ENCODE assay signal across 8 cellular contexts in the genomic region with DNA sequence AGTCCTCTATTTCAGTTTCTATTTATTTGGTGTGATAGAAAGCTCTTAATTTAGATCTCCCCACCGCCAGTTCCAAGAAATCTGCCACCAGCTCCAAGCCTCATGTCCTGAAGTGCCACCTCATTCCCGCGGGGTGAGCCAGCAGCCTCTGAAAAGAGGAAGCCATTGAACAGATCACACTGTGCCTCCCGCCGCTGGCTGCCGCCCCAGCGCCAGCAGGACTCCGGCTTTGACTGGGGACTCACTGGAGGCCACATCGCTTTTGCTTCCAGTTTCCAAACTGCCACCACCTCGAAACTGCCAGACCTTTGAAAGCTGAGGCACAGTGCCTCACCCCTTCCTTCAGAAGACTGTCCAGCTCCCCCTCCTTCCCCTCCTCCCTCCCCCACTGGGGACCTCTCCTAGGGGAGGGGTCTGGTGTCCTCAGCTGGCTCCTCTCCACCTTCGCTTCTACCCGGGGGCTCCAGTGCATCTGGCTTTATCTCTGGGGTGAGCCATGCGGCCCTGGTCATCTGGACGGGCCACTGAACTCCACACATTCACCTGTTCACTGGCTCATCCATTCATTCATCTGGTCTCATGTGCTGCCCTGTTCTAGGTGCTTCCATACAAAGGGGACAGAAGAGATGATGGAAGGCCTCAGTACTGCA. TPM values are rescaled to one million over a fixed set of nuclear protein-coding genes. Genes with fewer than 3 reads are reported as not detected.
DNase-seq lines count a peak whose midpoint lies in the region; ATAC-seq and TF ChIP-seq lines count a peak whose summit lies in the region.

No MANE protein-coding gene starts in this region.

- 41 to 45% methylated on average over 14 of the region's 14 CpGs for WGBS in lower leg skin, 2 donors
- 49 to 51% methylated on average over 13 to 14 of the region's 14 CpGs for WGBS in testis, 2 donors

- H3K27ac ChIP-seq in angular gyrus (ENCODE audit: low read depth, low read length) (peak overlapping the region; percentile 34), testis (no peak overlapping the region)

- intact Hi-C loops in lower leg skin (cut with DNase I; ENCODE audit: low total_unique reads) (no loop called here), testis (cut with DNase I; ENCODE audit: low total_unique reads) (no loop called here)

- TF ChIP-seq POLR2A in lower leg skin (IDR thresholded peaks at IDR 0.05) (no peak), testis (IDR thresholded peaks at IDR 0.05) (no peak)

- H3K36me3 ChIP-seq in testis (ENCODE audit: low read depth, missing control alignments): no peaks in the 10 kb centered on the region

- H3K27me3 ChIP-seq in testis: no peaks in the 10 kb centered on the region

- H3K4me3 ChIP-seq in lower leg skin (ENCODE audit: low read depth, poor library complexity, severe bottlenecking): no peak overlapping the region
- no peak overlapping the region for H3K4me3 ChIP-seq in testis

- TF ChIP-seq CTCF in lower leg skin (IDR thresholded peaks at IDR 0.05) (no peak), testis (IDR thresholded peaks at IDR 0.05) (no peak)

- ATAC-seq in GM18499 (IDR thresholded peaks at IDR 0.05; ENCODE audit: insufficient read depth, unreplicated experiment) (peak; percentile 30), GM21528 (IDR thresholded peaks at IDR 0.05; ENCODE audit: low FRiP score, unreplicated experiment) (peak; percentile 49)

- no peaks in the 10 kb centered on the region for H3K9me3 ChIP-seq in testis

- DNase-seq in M059J (ENCODE audit: low read depth): peak; percentile 53
- DNase-seq in lower leg skin (ENCODE audit: low spot score in 2 of 2): peak; percentile 40 to 91
- peak; percentile 33 for DNase-seq in testis
- no peak for DNase-seq in D341Med (ENCODE audit: low spot score)
- no peak for DNase-seq in stimulated activated naive CD4-positive, alpha-beta T cell (lab: John Stamatoyannopoulos, UW)

- H3K4me1 ChIP-seq in testis: peaks cover 6% of the 10 kb centered on the region

RNA-seq across cellular contexts. Expression of gene VPS26C, which starts 59.0 kb away (rescaled TPM):
- total RNA-seq in M059J (2014; rRNA removed; shearing (Covaris generic)): 83.7 and 130 TPM in 2 replicates
- total RNA-seq in lower leg skin: 10 to 100 TPM; 40.8 to 69.9 (median 49.2) TPM
- total RNA-seq in testis: 10 to 100 TPM; 46.5 to 48.1 TPM
- polyA plus RNA-seq in testis (ENCODE audit: insufficient read depth, low read depth, low replicate concordance): 25.3 TPM

Comparison
In these comparisons a context has a peak if more than half of its experiments do, and no peak if none do; other contexts are left out.
1. DNase-seq: peak in M059J (single experiment), lower leg skin (2 of 2) and testis (single experiment); none in D341Med (single experiment) and stimulated activated naive CD4-positive, alpha-beta T cell (0 of 6).